ENCODE assay signal across 9 cellular contexts in genomic region chr12:19645823-19646222, GRCh38.
"Had no signal": no experiment of that assay in that cellular context is flagged by ENCODE, and none has a peak within 500 bp of the region (broad histone marks: within the 10 kb centered on the region; RNA-seq: fewer than 3 reads in every experiment).

No MANE protein-coding gene starts in this region.

- H3K36me3 ChIP-seq: HAP-1 had no signal

- FAIRE-seq: HTR-8/SVneo had no signal

- H3K9ac ChIP-seq: KMS-11 had no signal

- DNase-seq: H7, HFFc6, Karpas-422, KBM-7 had no signal

- H3K4me3 ChIP-seq: GM23338, HAP-1 had no signal

- H3K4me2 ChIP-seq: GM23338, KMS-11 had no signal

- H3K9me3 ChIP-seq: HAP-1 had no signal

- ATAC-seq: GM23338, HCT116 had no signal

- H2AFZ ChIP-seq: GM23338 had no signal

- H3K27ac ChIP-seq: KMS-11 had no signal
